In genomic region chr2:74099835-74100234, GRCh38 we compare ENCODE assay signal across 22 cellular contexts. TPM values are rescaled to one million over a fixed set of nuclear protein-coding genes. Genes with fewer than 3 reads are reported as not detected.
DNase-seq lines count a peak whose midpoint lies in the region; ATAC-seq, FAIRE-seq and TF ChIP-seq lines count a peak whose summit lies in the region.
"Had no signal": no experiment of that assay in that cellular context is flagged by ENCODE, and none has a peak within 500 bp of the region (broad histone marks: within the 10 kb centered on the region; RNA-seq: fewer than 3 reads in every experiment).

No MANE protein-coding gene starts in this region.

- H3K27ac ChIP-seq in A549 (no peak overlapping the region), heart right ventricle (no peak overlapping the region)
- H3K27ac ChIP-seq: pancreas, suprapubic skin had no signal

- CTCF ChIA-PET in A549 (lab: Yijun Ruan, JAX): interaction anchor here (0.6 to 1.1 kb wide), 2 partner anchors 16 to 137 kb away, joined by 3 read pairs; no protein-coding TSS in a partner anchor

- no peak overlapping the region for H3K4me3 ChIP-seq in A549
- H3K4me3 ChIP-seq in heart right ventricle: no peak overlapping the region
- H3K4me3 ChIP-seq: pancreas, suprapubic skin had no signal

- H3K9me3 ChIP-seq in A549 (no peaks in the 10 kb centered on the region), heart right ventricle (no peaks in the 10 kb centered on the region)
- H3K9me3 ChIP-seq: pancreas, suprapubic skin had no signal

- TF ChIP-seq POLR2A in A549 (IDR thresholded peaks at IDR 0.05; ENCODE audit: low read length): no peak

- TF ChIP-seq CTCF in A549 (IDR thresholded peaks at IDR 0.05) (no peak), heart right ventricle (IDR thresholded peaks at IDR 0.05) (no peak)

- FAIRE-seq in A549 (lab: Jason Lieb, UNC): no peak
- FAIRE-seq: GM18507, kidney, pancreas had no signal

- no peak for TF ChIP-seq EP300 in A549 (IDR thresholded peaks at IDR 0.05)

- DNase-seq in A549 (ENCODE audit: low read depth in 1 of 2, low spot score in 1 of 2): no peak
- peak in 63 of 76 experiments; percentile 6 to 76 (median 50) for DNase-seq in HUDEP-2 (lab: John Stamatoyannopoulos, UW; ENCODE audit: unreplicated experiment in 76 of 76)
- peak; percentile 57 to 67 for DNase-seq in heart right ventricle
- peak; percentile 17 for DNase-seq in midbrain (lab: John Stamatoyannopoulos, UW)
- no peak for DNase-seq in T-helper 9 cell
- DNase-seq in GF-D8 (lab: John Stamatoyannopoulos, UW): no peak
- no peak for DNase-seq in activated naive CD4-positive, alpha-beta T cell treated with Interleukin-2 at 50 U/mL for 16 hours
- DNase-seq in DMS53 (lab: John Stamatoyannopoulos, UW): no peak
- DNase-seq: activated CD4-positive, CD25-positive, alpha-beta regulatory T cell treated with anti-CD3 and anti-CD28 coated beads, Interleukin-2, amount 50 U/mL, for 72 hours; activated naive CD8-positive, alpha-beta T cell treated with anti-CD3 and anti-CD28 coated beads for 36 hours; effector memory CD4-positive, alpha-beta T cell; H7; KBM-7; kidney; MV-4-11; NCI-H187; NCI-H774; OCI-M1; pancreas; SIG-M5 had no signal

- intact Hi-C loops in heart right ventricle (cut with DNase I): loop anchor here in 1 of 10 donors (10.0 kb wide), 1 partner anchor 275 kb away; the partner anchor contains the start of gene STAMBP

- peaks cover 0 to 96% (median 13%) of the 10 kb centered on the region in 9 donors for H3K36me3 ChIP-seq in heart right ventricle

- H3K27me3 ChIP-seq in heart right ventricle: no peaks in the 10 kb centered on the region
- H3K27me3 ChIP-seq: pancreas, suprapubic skin had no signal

- ATAC-seq in A549: peak; percentile 25 to 27; a peak in 2 of 6 replicates
- ATAC-seq in heart right ventricle: peak; percentile 76 to 96 (median 88)
- ATAC-seq: pancreas had no signal

- H3K4me1 ChIP-seq in A549 (no peaks in the 10 kb centered on the region), heart right ventricle (peaks cover 0 to 7% (median 0%) of the 10 kb centered on the region in 9 donors)
- H3K4me1 ChIP-seq: pancreas had no signal

- no peak for TF ChIP-seq RAD21 in A549 (conservative IDR thresholded peaks at IDR 0.05 in 1 of 2, IDR thresholded peaks at IDR 0.05 in 1 of 2)

- POLR2A ChIA-PET in A549 (lab: Yijun Ruan, JAX): no interaction called here

- H3K4me2 ChIP-seq in A549: no peak overlapping the region

- 84% methylated on average over 7 of the region's 7 CpGs for WGBS in A549 (ENCODE audit: missing lambda C conversion rate)
- WGBS in heart right ventricle, 2 donors: 76 to 77% methylated on average over 7 of the region's 7 CpGs

TF ChIP-seq in A549, 52 proteins besides CTCF, POLR2A, EP300 and RAD21:
- TF ChIP-seq MAZ (IDR thresholded peaks at IDR 0.05; ENCODE audit: borderline replicate concordance, low read depth, low read length): no peak

RNA-seq across cellular contexts. Expression of gene BOLA3, which starts 47.9 kb away (rescaled TPM):
- polyA plus RNA-seq in A549 (2011; rRNA removed): 93.9 and 136 TPM in 2 replicates
- 117 and 146 TPM in 2 replicates for polyA plus RNA-seq in A549 (2012; cell fraction: cytosol; rRNA removed)
- 29.5 and 39.3 TPM in 2 replicates for polyA plus RNA-seq in A549 (2012; cell fraction: nucleus; rRNA removed)
- polyA plus RNA-seq in A549 (2017; fragmentation: RNase III; extraction: RNeasy Plus Mini Kit Qiagen cat#74134 plus additional on column Dnase treatment): 125 to 145 TPM (median 139 TPM) in 3 replicates
- polyA minus RNA-seq in A549 (2011; rRNA and poly(A)+ RNA removed): 7.1 and 7.7 TPM in 2 replicates
- 100 to 1,000 TPM in 1 of 10 donors, 10 to 100 TPM in 9; 63.9 to 117 (median 82.3) TPM for total RNA-seq in heart right ventricle
- 100 to 1,000 TPM in 1 of 2 donors, 10 to 100 TPM in 1; 88.3 to 166 TPM for polyA plus RNA-seq in heart right ventricle

Comparison
In these comparisons a context has a peak if more than half of its experiments do, and no peak if none do; other contexts are left out.
1. DNase-seq: peak in HUDEP-2 (63 of 76), heart right ventricle (2 of 2) and midbrain (single experiment); none in A549 (0 of 2), T-helper 9 cell (single experiment), GF-D8 (single experiment), activated naive CD4-positive, alpha-beta T cell treated with Interleukin-2 at 50 U/mL for 16 hours (single experiment) and DMS53 (single experiment).